Comparison of ENCODE assay signal across 1 cellular context in the genomic region with DNA sequence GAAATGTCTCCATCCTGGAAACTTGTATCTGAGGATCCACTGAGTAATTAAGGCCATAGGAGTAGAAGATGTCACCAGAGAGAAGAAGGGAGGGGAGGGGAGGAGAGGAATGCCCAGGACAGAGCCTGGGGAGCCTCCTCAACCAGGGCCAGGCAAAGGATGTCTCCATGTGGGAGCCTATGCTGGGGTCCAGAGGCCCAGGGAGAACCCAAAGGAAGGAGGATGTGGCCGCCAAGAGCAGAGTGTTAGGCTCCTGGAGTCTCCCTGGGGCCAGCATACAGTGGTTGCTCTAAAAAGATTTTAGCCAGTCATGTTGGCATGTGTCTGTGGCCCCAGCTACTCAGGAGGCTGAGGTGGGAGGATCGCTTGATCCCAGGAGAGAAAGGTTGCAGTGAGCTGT.
TF ChIP-seq lines count a peak whose summit lies in the region.

No MANE protein-coding gene starts in this region.

TF ChIP-seq in HEK293, 187 proteins besides CTCF, POLR2A, EP300 and RAD21:
- TF ChIP-seq ZNF394 (tag by site-specific recombination; IDR thresholded peaks at IDR 0.05; ENCODE audit: borderline replicate concordance): no peak
- TF ChIP-seq GLIS1 (tag by site-specific recombination; IDR thresholded peaks at IDR 0.05): peak; percentile 19; the same call in 1 of the 2 replicates
- TF ChIP-seq ZNF692 (tag by site-specific recombination; IDR thresholded peaks at IDR 0.05): no peak
- no peak for TF ChIP-seq KLF8 (tag by site-specific recombination; IDR thresholded peaks at IDR 0.05)
